ENCODE assay signal across 1 cellular context in the genomic region with DNA sequence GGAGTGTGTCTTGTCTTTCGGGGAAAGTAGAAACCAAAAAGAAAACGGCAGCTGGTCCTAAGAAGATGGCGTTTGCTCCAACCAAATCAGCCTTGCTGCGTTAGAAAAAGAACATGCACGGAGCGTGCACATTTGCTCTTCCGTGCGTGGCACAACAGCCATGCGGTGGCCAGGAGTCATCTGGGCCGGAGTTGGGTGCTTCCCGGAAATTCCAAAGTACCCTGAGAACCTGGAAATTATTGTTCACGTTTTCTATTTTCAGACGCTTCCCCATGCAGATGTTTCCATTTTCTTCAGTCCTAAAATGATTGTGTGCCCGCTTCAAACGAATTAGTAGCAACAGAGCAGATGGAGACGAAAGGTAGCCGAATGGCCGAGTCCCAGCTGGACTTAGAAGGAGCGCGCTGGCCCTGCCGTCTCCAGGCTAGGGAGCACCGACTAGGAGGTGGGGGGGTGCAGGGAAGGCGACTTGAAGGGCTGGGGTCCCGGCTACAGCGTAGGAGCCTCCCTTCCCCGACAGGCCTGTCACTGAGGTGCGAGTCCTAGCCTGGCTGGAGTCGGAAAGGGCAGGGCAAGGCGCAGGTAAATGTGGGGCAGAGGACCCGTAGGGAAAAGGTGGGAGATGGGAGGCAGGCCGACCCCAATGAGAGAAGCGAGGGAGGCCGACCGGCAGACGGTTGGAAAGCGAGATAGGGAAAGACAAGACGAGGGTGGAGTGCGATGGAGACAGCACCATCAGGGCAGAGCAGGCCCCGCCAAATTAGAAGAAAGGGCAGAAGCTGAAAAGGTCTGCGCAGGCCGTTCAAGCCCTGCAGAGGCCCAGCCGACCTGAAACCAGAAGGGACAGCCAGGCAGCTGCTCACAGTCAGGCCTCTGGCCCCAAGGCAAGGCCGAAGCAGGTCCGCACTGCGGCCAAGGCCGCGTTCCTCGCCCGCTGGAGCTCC.
TF ChIP-seq lines count a peak whose summit lies in the region.

No MANE protein-coding gene starts in this region.

TF ChIP-seq in SK-N-SH, 30 proteins besides CTCF, POLR2A, EP300 and RAD21 (continued from another document):
- TF ChIP-seq, protein P1, sequence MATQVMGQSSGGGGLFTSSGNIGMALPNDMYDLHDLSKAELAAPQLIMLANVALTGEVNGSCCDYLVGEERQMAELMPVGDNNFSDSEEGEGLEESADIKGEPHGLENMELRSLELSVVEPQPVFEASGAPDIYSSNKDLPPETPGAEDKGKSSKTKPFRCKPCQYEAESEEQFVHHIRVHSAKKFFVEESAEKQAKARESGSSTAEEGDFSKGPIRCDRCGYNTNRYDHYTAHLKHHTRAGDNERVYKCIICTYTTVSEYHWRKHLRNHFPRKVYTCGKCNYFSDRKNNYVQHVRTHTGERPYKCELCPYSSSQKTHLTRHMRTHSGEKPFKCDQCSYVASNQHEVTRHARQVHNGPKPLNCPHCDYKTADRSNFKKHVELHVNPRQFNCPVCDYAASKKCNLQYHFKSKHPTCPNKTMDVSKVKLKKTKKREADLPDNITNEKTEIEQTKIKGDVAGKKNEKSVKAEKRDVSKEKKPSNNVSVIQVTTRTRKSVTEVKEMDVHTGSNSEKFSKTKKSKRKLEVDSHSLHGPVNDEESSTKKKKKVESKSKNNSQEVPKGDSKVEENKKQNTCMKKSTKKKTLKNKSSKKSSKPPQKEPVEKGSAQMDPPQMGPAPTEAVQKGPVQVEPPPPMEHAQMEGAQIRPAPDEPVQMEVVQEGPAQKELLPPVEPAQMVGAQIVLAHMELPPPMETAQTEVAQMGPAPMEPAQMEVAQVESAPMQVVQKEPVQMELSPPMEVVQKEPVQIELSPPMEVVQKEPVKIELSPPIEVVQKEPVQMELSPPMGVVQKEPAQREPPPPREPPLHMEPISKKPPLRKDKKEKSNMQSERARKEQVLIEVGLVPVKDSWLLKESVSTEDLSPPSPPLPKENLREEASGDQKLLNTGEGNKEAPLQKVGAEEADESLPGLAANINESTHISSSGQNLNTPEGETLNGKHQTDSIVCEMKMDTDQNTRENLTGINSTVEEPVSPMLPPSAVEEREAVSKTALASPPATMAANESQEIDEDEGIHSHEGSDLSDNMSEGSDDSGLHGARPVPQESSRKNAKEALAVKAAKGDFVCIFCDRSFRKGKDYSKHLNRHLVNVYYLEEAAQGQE (IDR thresholded peaks at IDR 0.05; ENCODE audit: low read depth, low read length) = no peak
- TF ChIP-seq ELF1 (IDR thresholded peaks at IDR 0.05) (no peak), FOXM1 (IDR thresholded peaks at IDR 0.05; ENCODE audit: low read depth) (no peak), RXRA (IDR thresholded peaks at IDR 0.05; ENCODE audit: borderline replicate concordance, low read depth) (no peak)
